In genomic region chr3:159928071-159928491, GRCh38 we compare ENCODE assay signal across 15 cellular contexts.
DNase-seq lines count a peak whose midpoint lies in the region; ATAC-seq and TF ChIP-seq lines count a peak whose summit lies in the region.
"Had no signal": no experiment of that assay in that cellular context is flagged by ENCODE, and none has a peak within 500 bp of the region (broad histone marks: within the 10 kb centered on the region; RNA-seq: fewer than 3 reads in every experiment).

No MANE protein-coding gene starts in this region.

- no peaks in the 10 kb centered on the region; the same call in 2 of the 3 replicates for H3K4me1 Mint-ChIP-seq in GM23338

- H3K4me1 ChIP-seq in PC-9 (replicated peaks; ENCODE audit: insufficient read depth) (peaks cover 46% of the 10 kb centered on the region), neuronal stem cell (ENCODE audit: control insufficient read depth in 2 of 2, insufficient read depth in 1 of 2, low read depth in 1 of 2, low read length in 2 of 2) (peaks cover 0 to 11% of the 10 kb centered on the region in 2 donors), GM23338 (ENCODE audit: insufficient read depth) (no peaks in the 10 kb centered on the region)
- H3K4me1 ChIP-seq: BLaER1, colonic mucosa, thyroid gland had no signal

- H3K9me2 ChIP-seq in PC-9 (ENCODE audit: insufficient read depth): no peaks in the 10 kb centered on the region
- H3K9me2 ChIP-seq in GM23338 (ENCODE audit: insufficient read depth): 0 out of 2 replicates have a peak, but pooled peaks cover 8% of the 10 kb centered on the region

- H2AK5ac ChIP-seq in neuronal stem cell (ENCODE audit: low read depth, low read length): no peak overlapping the region

- H2AFZ ChIP-seq in PC-9 (no peak overlapping the region; the same call in 1 of the 2 replicates), neuronal stem cell (ENCODE audit: low read length) (peak overlapping the region; percentile 45), GM23338 (no peak overlapping the region)

- intact Hi-C loops in PC-9 (cut with micrococcal nuclease; ENCODE audit: unreplicated experiment): loop anchor here (2.0 to 5.0 kb wide), 4 partner anchors 73 to 666 kb away; no protein-coding TSS in a partner anchor

- H3K27ac ChIP-seq in PC-9: peak overlapping the region; percentile 94
- H3K27ac ChIP-seq in epithelial cell of prostate: peak overlapping the region; percentile 83
- H3K27ac ChIP-seq in neuronal stem cell (replicated peaks; ENCODE audit: low read length): no peak overlapping the region
- no peak overlapping the region for H3K27ac ChIP-seq in GM23338 (ENCODE audit: low read depth)
- H3K27ac ChIP-seq: BLaER1, colonic mucosa, thyroid gland had no signal

- H3K9me3 Mint-ChIP-seq in GM23338: peaks cover 11% of the 10 kb centered on the region

- H4K91ac ChIP-seq in neuronal stem cell (ENCODE audit: low read depth, low read length, poor library complexity): no peak overlapping the region

- ATAC-seq in GM23338: no peak

- POLR2A ChIA-PET in PC-9 (lab: Charles Lee; ENCODE audit: unreplicated experiment): interaction anchor here (0.6 to 1.0 kb wide), 4 partner anchors 73 to 510 kb away, joined by 3 to 4 read pairs (median 3); no protein-coding TSS in a partner anchor

- H3K36me3 Mint-ChIP-seq in GM23338 (ENCODE audit: low read depth): peaks cover 2% of the 10 kb centered on the region

- H3K4ac ChIP-seq in neuronal stem cell (ENCODE audit: low read length): no peak overlapping the region

- no peaks in the 10 kb centered on the region for H3K27me3 Mint-ChIP-seq in GM23338 (ENCODE audit: insufficient read depth, low read depth, poor library complexity)

- no peak overlapping the region for H3K27ac Mint-ChIP-seq in GM23338

- H2BK5ac ChIP-seq in neuronal stem cell (ENCODE audit: low read length): no peak overlapping the region

- peak overlapping the region; percentile 73 for H3K14ac ChIP-seq in neuronal stem cell (ENCODE audit: low read length)

- H3K36me3 ChIP-seq in PC-9 (ENCODE audit: low read depth) (no peaks in the 10 kb centered on the region), neuronal stem cell (replicated peaks in 1 of 2; ENCODE audit: control insufficient read depth in 2 of 2, insufficient read depth in 2 of 2, low read length in 2 of 2) (no peaks in the 10 kb centered on the region), GM23338 (ENCODE audit: insufficient read depth) (no peaks in the 10 kb centered on the region)
- H3K36me3 ChIP-seq: BLaER1, colonic mucosa, lower lobe of right lung, thyroid gland had no signal

- no peak overlapping the region for H3K9ac ChIP-seq in neuronal stem cell (ENCODE audit: low read depth, low read length, poor library complexity)
- H3K9ac ChIP-seq: BLaER1 had no signal

- no peak overlapping the region for H4K8ac ChIP-seq in neuronal stem cell (ENCODE audit: low read depth, low read length)

- H2BK12ac ChIP-seq in neuronal stem cell (ENCODE audit: low read length): no peak overlapping the region

- CTCF ChIA-PET in PC-9 (lab: Charles Lee): interaction anchor here (1.1 kb wide), 1 partner anchor 42 kb away, joined by 3 read pairs; no protein-coding TSS in a partner anchor

- no peaks in the 10 kb centered on the region for H3K79me2 ChIP-seq in PC-9 (ENCODE audit: low read depth)
- H3K79me2 ChIP-seq in GM23338 (replicated peaks; ENCODE audit: insufficient read depth): no peaks in the 10 kb centered on the region

- no peak overlapping the region for H3K23ac ChIP-seq in neuronal stem cell (ENCODE audit: low read depth, low read length, poor library complexity)

- no CpG with 5 or more reads among the region's 2 CpGs for WGBS in neuronal stem cell (ENCODE audit: extremely low coverage in 2 of 2, insufficient read length in 2 of 2, insufficient replicate concordance in 1 of 2), 2 donors

- H3K4me3 Mint-ChIP-seq in GM23338: no peak overlapping the region
- H3K4me3 Mint-ChIP-seq: activated CD4-positive, alpha-beta T cell treated with anti-CD3 and anti-CD28 coated beads, Interleukin-2, amount 10 ng/mL, durations not matched to agents 7 days and 5 days had no signal

- TF ChIP-seq CTCF in AG10803 (conservative IDR thresholded peaks at IDR 0.05; ENCODE audit: low read length) (no peak), PC-9 (conservative IDR thresholded peaks at IDR 0.05) (no peak), GM23338 (conservative IDR thresholded peaks at IDR 0.05; ENCODE audit: low read depth in 2 of 2) (no peak)

- H3F3A ChIP-seq in PC-9 (ENCODE audit: insufficient read depth, low read depth) (peaks cover 45% of the 10 kb centered on the region), GM23338 (replicated peaks; ENCODE audit: low read depth) (no peaks in the 10 kb centered on the region)

- no TSS peak for BruUV-seq in PC-9 (replicated peaks; lab: Mats Ljungman, UMichigan)

- no peak overlapping the region for H2BK15ac ChIP-seq in neuronal stem cell (ENCODE audit: low read length)

- no peak overlapping the region for H2BK120ac ChIP-seq in neuronal stem cell (ENCODE audit: low read depth, low read length)

- no peak overlapping the region for H3K4me3 ChIP-seq in AG10803 (ENCODE audit: low read length)
- no peak overlapping the region; the same call in 1 of the 2 replicates for H3K4me3 ChIP-seq in PC-9
- H3K4me3 ChIP-seq in neuronal stem cell (ENCODE audit: low read length in 2 of 2): peak overlapping the region in 1 of 2 donors; percentile 16
- no peak overlapping the region for H3K4me3 ChIP-seq in GM23338
- H3K4me3 ChIP-seq: BLaER1, colonic mucosa, lower lobe of right lung, thyroid gland had no signal

- H3K9me3 ChIP-seq in PC-9 (ENCODE audit: insufficient read depth, low read depth) (0 out of 2 replicates have a peak, but pooled peaks cover under 1% of the 10 kb centered on the region), neuronal stem cell (replicated peaks in 1 of 2; ENCODE audit: control insufficient read depth in 2 of 2, insufficient read depth in 1 of 2, low read depth in 1 of 2, low read length in 2 of 2) (no peaks in the 10 kb centered on the region)
- H3K9me3 ChIP-seq: colonic mucosa, lower lobe of right lung, thyroid gland had no signal

- H3K18ac ChIP-seq in neuronal stem cell (ENCODE audit: low read length): peak overlapping the region; percentile 11

- H3K79me1 ChIP-seq in neuronal stem cell (ENCODE audit: low read depth, low read length): no peaks in the 10 kb centered on the region

- DNase-seq in AG10803 (ENCODE audit: low read depth) (peak; percentile 56), PC-9 (peak; percentile 25 to 77), epithelial cell of prostate (ENCODE audit: low read depth, low spot score) (no peak), neuronal stem cell (ENCODE audit: low spot score) (no peak), NCI-H345 treated with DMSO at 0.1 percent for 48 hours (lab: John Stamatoyannopoulos, UW; ENCODE audit: unreplicated experiment) (no peak), cortex of kidney (lab: John Stamatoyannopoulos, UW) (no peak), GM23338 (ENCODE audit: low spot score) (no peak), DMS53 treated with DMSO at 0.1 percent for 48 hours (lab: John Stamatoyannopoulos, UW; ENCODE audit: unreplicated experiment) (no peak)
- DNase-seq: activated CD4-positive, alpha-beta T cell treated with anti-CD3 and anti-CD28 coated beads, Interleukin-2, amount 10 ng/mL, durations not matched to agents 7 days and 5 days; colonic mucosa; head of caudate nucleus; lower lobe of right lung; NCI-H510A treated with DMSO at 0.1 percent for 48 hours; thyroid gland had no signal

- H3K4me2 ChIP-seq in PC-9 (peak overlapping the region; percentile 73), neuronal stem cell (ENCODE audit: insufficient read depth, low read length, poor library complexity, severe bottlenecking) (no peak overlapping the region), GM23338 (no peak overlapping the region)
- H3K4me2 ChIP-seq: BLaER1 had no signal

- H3K27me3 ChIP-seq in PC-9 (ENCODE audit: insufficient read depth, low read depth) (no peaks in the 10 kb centered on the region), neuronal stem cell (ENCODE audit: control insufficient read depth in 3 of 3, insufficient read depth in 3 of 3, low read depth in 1 of 3, low read length in 3 of 3) (no peaks in the 10 kb centered on the region), GM23338 (ENCODE audit: insufficient read depth) (no peaks in the 10 kb centered on the region)
- H3K27me3 ChIP-seq: BLaER1, colonic mucosa, thyroid gland had no signal

- H4K20me1 ChIP-seq in PC-9 (ENCODE audit: insufficient read depth) (no peaks in the 10 kb centered on the region), GM23338 (replicated peaks; ENCODE audit: insufficient read depth) (no peaks in the 10 kb centered on the region)
- H4K20me1 ChIP-seq: BLaER1 had no signal

TF ChIP-seq in GM23338, 12 proteins besides CTCF, POLR2A, EP300 and RAD21 (continues in another document):
- no peak for TF ChIP-seq STAT1 (IDR thresholded peaks at IDR 0.05; ENCODE audit: unreplicated experiment)
- no peak for TF ChIP-seq ZNF114 (CRISPR knock-in tag; IDR thresholded peaks at IDR 0.05)
- TF ChIP-seq EZH2 (IDR thresholded peaks at IDR 0.05; ENCODE audit: low read depth, unreplicated experiment): no peak
- TF ChIP-seq, protein P1, sequence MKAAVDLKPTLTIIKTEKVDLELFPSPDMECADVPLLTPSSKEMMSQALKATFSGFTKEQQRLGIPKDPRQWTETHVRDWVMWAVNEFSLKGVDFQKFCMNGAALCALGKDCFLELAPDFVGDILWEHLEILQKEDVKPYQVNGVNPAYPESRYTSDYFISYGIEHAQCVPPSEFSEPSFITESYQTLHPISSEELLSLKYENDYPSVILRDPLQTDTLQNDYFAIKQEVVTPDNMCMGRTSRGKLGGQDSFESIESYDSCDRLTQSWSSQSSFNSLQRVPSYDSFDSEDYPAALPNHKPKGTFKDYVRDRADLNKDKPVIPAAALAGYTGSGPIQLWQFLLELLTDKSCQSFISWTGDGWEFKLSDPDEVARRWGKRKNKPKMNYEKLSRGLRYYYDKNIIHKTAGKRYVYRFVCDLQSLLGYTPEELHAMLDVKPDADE (IDR thresholded peaks at IDR 0.05): no peak
- TF ChIP-seq NANOG (IDR thresholded peaks at IDR 0.05; ENCODE audit: borderline replicate concordance): no peak
- TF ChIP-seq ZNF331 (CRISPR knock-in tag; IDR thresholded peaks at IDR 0.05; ENCODE audit: low read depth): no peak
- no peak for TF ChIP-seq JUNB (IDR thresholded peaks at IDR 0.05; ENCODE audit: unreplicated experiment)

Comparison
In these comparisons a context has a peak if more than half of its experiments do, and no peak if none do; other contexts are left out.
1. DNase-seq: peak in AG10803 (single experiment) and PC-9 (2 of 2); none in epithelial cell of prostate (single experiment), neuronal stem cell (single experiment), NCI-H345 treated with DMSO at 0.1 percent for 48 hours (single experiment), cortex of kidney (single experiment), GM23338 (single experiment) and DMS53 treated with DMSO at 0.1 percent for 48 hours (single experiment).
2. H3K27ac ChIP-seq: peak in PC-9 (single experiment) and epithelial cell of prostate (single experiment); none in neuronal stem cell (single experiment) and GM23338 (single experiment).